ENCODE assay signal across 19 cellular contexts in the genomic region with DNA sequence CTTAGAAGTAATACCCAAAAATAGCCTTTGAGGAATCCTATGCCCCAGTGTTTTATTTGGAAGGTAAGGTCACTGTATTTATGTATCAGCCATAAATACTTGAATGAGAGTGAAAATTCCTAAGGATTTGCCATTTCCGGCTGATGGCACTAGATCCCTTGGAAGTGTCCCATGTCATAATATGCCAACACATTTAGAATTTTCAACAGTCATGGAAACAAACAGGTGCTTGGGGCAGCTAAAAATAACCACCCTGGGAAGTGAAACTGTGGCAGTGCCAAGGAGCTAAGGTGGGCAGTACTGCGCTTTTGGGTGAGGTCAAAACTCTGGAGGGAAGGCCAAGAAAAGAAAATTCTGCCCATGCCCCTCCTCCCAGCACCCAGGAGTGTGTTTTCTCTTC.
"Had no signal": no experiment of that assay in that cellular context is flagged by ENCODE, and none has a peak within 500 bp of the region (broad histone marks: within the 10 kb centered on the region; RNA-seq: fewer than 3 reads in every experiment).

No MANE protein-coding gene starts in this region.

- H3K9me3 ChIP-seq: prostate gland, right atrium auricular region, tibial artery had no signal

- H3K36me3 ChIP-seq: neural progenitor cell, prostate gland, right atrium auricular region, tibial artery had no signal

- H3K4me1 Mint-ChIP-seq: activated CD4-positive, alpha-beta T cell treated with anti-CD3 and anti-CD28 coated beads, Interleukin-2, amount 10 ng/mL, durations not matched to agents 24 days and 14 days; activated naive CD8-positive, alpha-beta T cell treated with anti-CD3 and anti-CD28 coated beads, Interleukin-2, amount 50 U/mL, for 24 hours had no signal

- H3K27me3 ChIP-seq: right atrium auricular region, tibial artery had no signal

- H3K4me3 ChIP-seq: dorsolateral prefrontal cortex, neural progenitor cell, prostate gland, right atrium auricular region, tibial artery had no signal

- H3K27ac ChIP-seq: dorsolateral prefrontal cortex, neural progenitor cell, prostate gland, tibial artery had no signal

- H3K36me3 Mint-ChIP-seq: brain, naive B cell had no signal

- DNase-seq: activated CD4-positive, alpha-beta memory T cell treated with anti-CD3 and anti-CD28 coated beads, Interleukin-2, amount 10 ng/mL, durations not matched to agents 7 days and 5 days; activated CD4-positive, alpha-beta T cell treated with anti-CD3 and anti-CD28 coated beads, Interleukin-2, amount 10 ng/mL, durations not matched to agents 24 days and 14 days; activated effector memory CD4-positive, alpha-beta T cell treated with anti-CD3 and anti-CD28 coated beads, Interleukin-2, amount 50 U/mL, for 16 hours; activated naive CD4-positive, alpha-beta T cell treated with anti-CD3 and anti-CD28 coated beads, Interleukin-2, amount 50 U/mL, for 16 hours; activated naive CD8-positive, alpha-beta T cell treated with anti-CD3 and anti-CD28 coated beads, Interleukin-2, amount 50 U/mL, for 24 hours; aorta; dorsolateral prefrontal cortex; effector memory CD8-positive, alpha-beta T cell; head of caudate nucleus; hypothalamus; naive B cell; stimulated activated CD4-positive, alpha-beta T cell treated with anti-CD3 and anti-CD28 coated beads, Interleukin-12 subunit alpha, Interleukin-12 subunit beta, amount 100 ng/mL, for 4 hours; stimulated activated CD4-positive, alpha-beta T cell treated with anti-CD3 and anti-CD28 coated beads, Interleukin-4, amount 100 ng/mL, for 4 hours; tibial artery had no signal

- H3K27ac Mint-ChIP-seq: activated CD4-positive, alpha-beta memory T cell treated with anti-CD3 and anti-CD28 coated beads, Interleukin-2, amount 10 ng/mL, durations not matched to agents 7 days and 5 days; activated CD4-positive, alpha-beta T cell treated with anti-CD3 and anti-CD28 coated beads, Interleukin-2, amount 10 ng/mL, durations not matched to agents 24 days and 14 days; activated naive CD8-positive, alpha-beta T cell treated with anti-CD3 and anti-CD28 coated beads, Interleukin-2, amount 50 U/mL, for 24 hours; effector memory CD8-positive, alpha-beta T cell; naive B cell; stimulated activated naive CD8-positive, alpha-beta T cell treated with anti-CD3 and anti-CD28 coated beads, Interleukin-15, Interleukin-2, amounts not matched to agents 100 ng/mL and 50 ng/mL, for 24 hours had no signal

- H3K4me3 Mint-ChIP-seq: activated CD4-positive, alpha-beta memory T cell treated with anti-CD3 and anti-CD28 coated beads, Interleukin-2, amount 10 ng/mL, durations not matched to agents 7 days and 5 days; activated CD4-positive, alpha-beta T cell treated with anti-CD3 and anti-CD28 coated beads, Interleukin-2, amount 10 ng/mL, durations not matched to agents 24 days and 14 days; activated naive CD8-positive, alpha-beta T cell treated with anti-CD3 and anti-CD28 coated beads, Interleukin-2, amount 50 U/mL, for 24 hours; brain; effector memory CD8-positive, alpha-beta T cell; naive B cell; neural progenitor cell; stimulated activated naive CD8-positive, alpha-beta T cell treated with anti-CD3 and anti-CD28 coated beads, Interleukin-15, Interleukin-2, amounts not matched to agents 100 ng/mL and 50 ng/mL, for 24 hours had no signal

- H3K9me3 Mint-ChIP-seq: activated CD4-positive, alpha-beta memory T cell treated with anti-CD3 and anti-CD28 coated beads, Interleukin-2, amount 10 ng/mL, durations not matched to agents 7 days and 5 days; activated CD4-positive, alpha-beta T cell treated with anti-CD3 and anti-CD28 coated beads, Interleukin-2, amount 10 ng/mL, durations not matched to agents 24 days and 14 days; activated naive CD8-positive, alpha-beta T cell treated with anti-CD3 and anti-CD28 coated beads, Interleukin-2, amount 50 U/mL, for 24 hours; brain; effector memory CD8-positive, alpha-beta T cell; naive B cell; neural progenitor cell; stimulated activated naive CD8-positive, alpha-beta T cell treated with anti-CD3 and anti-CD28 coated beads, Interleukin-15, Interleukin-2, amounts not matched to agents 100 ng/mL and 50 ng/mL, for 24 hours had no signal
